ENCODE assay signal across 8 cellular contexts in the genomic region with DNA sequence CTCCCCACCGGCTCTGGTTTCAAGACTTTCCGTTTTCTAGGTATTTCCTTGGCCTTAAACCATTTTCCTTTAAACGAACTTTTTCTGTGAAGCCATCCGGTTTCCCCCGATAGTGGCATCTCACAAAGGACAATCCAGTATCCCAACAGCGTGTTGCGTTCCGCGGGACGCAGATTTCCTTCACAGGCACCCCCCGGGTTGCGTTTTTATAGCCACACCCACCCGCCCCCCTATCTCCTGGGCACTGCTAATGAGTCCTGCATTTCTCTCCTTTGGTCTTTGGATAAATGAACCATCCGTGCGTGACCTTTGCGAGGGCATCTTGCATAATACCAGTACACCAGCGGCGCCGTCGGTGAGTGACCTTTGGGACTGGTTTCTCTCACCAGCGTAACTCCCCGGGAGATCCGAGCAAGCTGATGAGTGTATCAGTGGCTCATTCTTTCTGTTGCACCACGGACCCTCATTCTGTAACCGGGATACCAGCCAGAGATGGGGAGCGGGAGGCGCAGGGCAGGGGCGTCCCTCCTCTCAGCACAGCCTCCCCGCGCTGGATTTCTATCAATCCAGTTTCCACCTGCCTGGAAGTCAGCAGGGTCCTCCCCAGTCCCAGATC. TPM values are rescaled to one million over a fixed set of nuclear protein-coding genes. Genes with fewer than 3 reads are reported as not detected.
DNase-seq lines count a peak whose midpoint lies in the region; ATAC-seq and TF ChIP-seq lines count a peak whose summit lies in the region.

No MANE protein-coding gene starts in this region.

- 0 out of 2 replicates have a peak, but pooled peaks cover 5% of the 10 kb centered on the region for H3K27me3 ChIP-seq in OCI-LY3 (ENCODE audit: low read depth, low read length)

- WGBS in lower leg skin, 2 donors, result 1 to 3% methylated on average over 29 to 30 of the region's 30 CpGs

- peak; percentile 86 for DNase-seq in activated CD4-positive, alpha-beta T cell treated with anti-CD3 and anti-CD28 coated beads for 36 hours
- no peak for DNase-seq in activated CD4-positive, alpha-beta T cell treated with anti-CD3 and anti-CD28 coated beads for 4 hours
- DNase-seq in caudate nucleus (lab: John Stamatoyannopoulos, UW) (peak in 10 of 61 donors; percentile 28 to 84 (median 52)), lower leg skin (ENCODE audit: low spot score in 2 of 2) (peak in 1 of 2 donors; percentile 96), stromal cell of bone marrow (ENCODE audit: low read depth) (peak; percentile 56), COLO829 (ENCODE audit: low spot score) (no peak)

- H3K79me2 ChIP-seq in OCI-LY3 (ENCODE audit: low read length), result no peaks in the 10 kb centered on the region

- peaks cover 28% of the 10 kb centered on the region for H3K4me1 Mint-ChIP-seq in activated CD4-positive, alpha-beta T cell treated with anti-CD3 and anti-CD28 coated beads for 36 hours

- H3K27ac Mint-ChIP-seq in activated CD4-positive, alpha-beta T cell treated with anti-CD3 and anti-CD28 coated beads for 36 hours, result peak overlapping the region; percentile 82

- H3K27ac ChIP-seq in OCI-LY3 (ENCODE audit: low read length) (no peak overlapping the region), caudate nucleus (ENCODE audit: low read depth, low read length) (peak overlapping the region; percentile 80)

- no peaks in the 10 kb centered on the region for H3K36me3 ChIP-seq in OCI-LY3 (replicated peaks; ENCODE audit: low read depth, low read length)

- H2AFZ ChIP-seq in OCI-LY3 (ENCODE audit: low read depth, low read length), result peak overlapping the region; percentile 70; the same call in 1 of the 2 replicates

- TF ChIP-seq CTCF in OCI-LY3 (IDR thresholded peaks at IDR 0.05; ENCODE audit: low read depth, low read length), result no peak
- TF ChIP-seq CTCF in lower leg skin (IDR thresholded peaks at IDR 0.05), result no peak

- no peaks in the 10 kb centered on the region for H3K27me3 Mint-ChIP-seq in activated CD4-positive, alpha-beta T cell treated with anti-CD3 and anti-CD28 coated beads for 36 hours

- H3K9ac ChIP-seq in OCI-LY3 (ENCODE audit: low read length), result peak overlapping the region; percentile 19; the same call in 1 of the 2 replicates

- peak overlapping the region; percentile 77 for H3K4me2 ChIP-seq in OCI-LY3 (ENCODE audit: low read length)

- POLR2A ChIA-PET in activated CD4-positive, alpha-beta T cell treated with anti-CD3 and anti-CD28 coated beads for 36 hours (lab: Charles Lee), result interaction anchor here (0.8 to 1.2 kb wide), 5 partner anchors 9 to 158 kb away, joined by 3 to 8 read pairs (median 4); partner anchors contain the start of genes RIPK1 and SERPINB1

- no peaks in the 10 kb centered on the region; the same call in 1 of the 2 replicates for H3K4me1 ChIP-seq in OCI-LY3 (ENCODE audit: low read length)

- CTCF ChIA-PET in activated CD4-positive, alpha-beta T cell treated with anti-CD3 and anti-CD28 coated beads for 36 hours (lab: Charles Lee), result interaction anchor here (0.6 to 4.5 kb wide), 7 partner anchors 9 to 120 kb away, joined by 3 to 36 read pairs (median 5); no protein-coding TSS in a partner anchor

- H3K4me3 ChIP-seq in OCI-LY3 (ENCODE audit: low read length), result peak overlapping the region; percentile 83
- peak overlapping the region; percentile 36 for H3K4me3 ChIP-seq in lower leg skin (ENCODE audit: low read depth, poor library complexity, severe bottlenecking)

- peak; percentile 61 for ATAC-seq in activated CD4-positive, alpha-beta T cell treated with anti-CD3 and anti-CD28 coated beads for 36 hours
- ATAC-seq in HG02759 (IDR thresholded peaks at IDR 0.05; ENCODE audit: unreplicated experiment), result peak; percentile 24

- intact Hi-C loops in activated CD4-positive, alpha-beta T cell treated with anti-CD3 and anti-CD28 coated beads for 36 hours (cut with DNase I, micrococcal nuclease), result loop anchor here (1.0 to 2.0 kb wide), 13 partner anchors 10 to 1136 kb away; partner anchors contain the start of genes BPHL (in 2 of the 2), ECI2 (in 1 of the 2), PSMG4 (in 1 of the 2) and RIPK1 (in 1 of the 2)
- intact Hi-C loops in lower leg skin (cut with DNase I; ENCODE audit: low total_unique reads), result no loop called here

- TF ChIP-seq POLR2A in lower leg skin (IDR thresholded peaks at IDR 0.05), result no peak

- no peaks in the 10 kb centered on the region for H3K9me3 Mint-ChIP-seq in activated CD4-positive, alpha-beta T cell treated with anti-CD3 and anti-CD28 coated beads for 36 hours (ENCODE audit: low read depth)

- H3K9me3 ChIP-seq in OCI-LY3 (ENCODE audit: insufficient read depth, low read length), result no peaks in the 10 kb centered on the region

- peaks cover 12% of the 10 kb centered on the region for H3K36me3 Mint-ChIP-seq in activated CD4-positive, alpha-beta T cell treated with anti-CD3 and anti-CD28 coated beads for 36 hours (ENCODE audit: low read depth)

- peak overlapping the region; percentile 83 for H3K4me3 Mint-ChIP-seq in activated CD4-positive, alpha-beta T cell treated with anti-CD3 and anti-CD28 coated beads for 36 hours

- H4K20me1 ChIP-seq in OCI-LY3 (ENCODE audit: insufficient read depth, low read length), result no peaks in the 10 kb centered on the region

RNA-seq across cellular contexts. Expression of gene NQO2, which starts 0.6 kb away (rescaled TPM):
- 10 to 100 TPM; 40.7 to 44.2 TPM for total RNA-seq in activated CD4-positive, alpha-beta T cell treated with anti-CD3 and anti-CD28 coated beads for 36 hours
- 10 to 100 TPM; 24.4 to 40.5 (median 36.7) TPM for total RNA-seq in lower leg skin

RNA-seq across cellular contexts. Expression of gene SERPINB6, which starts 27.7 kb away (rescaled TPM):
- total RNA-seq in activated CD4-positive, alpha-beta T cell treated with anti-CD3 and anti-CD28 coated beads for 36 hours, result 10 to 100 TPM; 36.2 to 41.3 TPM
- 10 to 100 TPM; 21.2 to 37.0 (median 35.6) TPM for total RNA-seq in lower leg skin

Comparison
In these comparisons a context has a peak if more than half of its experiments do, and no peak if none do; other contexts are left out.
1. DNase-seq: peak in activated CD4-positive, alpha-beta T cell treated with anti-CD3 and anti-CD28 coated beads for 36 hours (single experiment) and stromal cell of bone marrow (single experiment); none in activated CD4-positive, alpha-beta T cell treated with anti-CD3 and anti-CD28 coated beads for 4 hours (0 of 2) and COLO829 (single experiment).